1 cellular context compared by ENCODE assay signal in genomic region chr12:93221841-93222240, GRCh38.
TF ChIP-seq lines count a peak whose summit lies in the region.

No MANE protein-coding gene starts in this region.

TF ChIP-seq in GM23338, 12 proteins besides CTCF, POLR2A, EP300 and RAD21 (continued from another document):
- TF ChIP-seq ZNF462 (CRISPR knock-in tag; IDR thresholded peaks at IDR 0.05) (no peak), NANOG (IDR thresholded peaks at IDR 0.05; ENCODE audit: borderline replicate concordance) (no peak), STAT1 (IDR thresholded peaks at IDR 0.05; ENCODE audit: unreplicated experiment) (no peak)
TF ChIP-seq in GM23338: peak in this region for 0.
